In the genomic region with DNA sequence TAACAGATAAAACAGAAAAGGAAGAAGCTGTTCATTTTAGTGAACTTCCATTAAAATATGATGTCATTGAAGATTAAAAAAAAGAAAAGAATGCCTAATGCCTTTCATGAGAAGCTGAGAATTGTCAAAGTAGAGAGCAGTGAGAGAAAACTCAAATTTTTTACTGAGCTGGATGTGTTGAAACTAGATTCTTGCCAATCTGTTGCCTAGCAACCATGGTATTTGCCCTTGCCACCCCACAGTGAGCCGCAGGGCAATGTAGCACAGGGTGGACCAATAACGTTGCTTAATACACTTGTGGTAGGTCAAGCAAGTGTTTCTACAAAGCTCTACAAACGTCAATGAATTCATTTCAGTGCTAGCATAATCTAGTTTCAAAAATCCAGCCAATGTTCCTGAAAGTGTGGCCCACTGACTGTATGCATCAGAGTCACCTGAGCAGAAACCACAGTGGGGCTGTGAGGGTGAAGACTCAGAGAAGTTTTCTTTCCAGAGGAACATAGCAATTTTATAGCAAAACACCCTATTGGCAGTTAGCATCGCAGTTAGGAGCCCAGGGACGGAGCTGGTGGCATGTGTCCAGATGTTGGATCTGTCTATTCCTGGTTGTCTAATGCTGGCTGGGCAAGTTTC, we compare ENCODE assay signal across 8 cellular contexts.
A peak's percentile ranks its signal among the peaks of the same experiment; 100 is the strongest.
DNase-seq lines count a peak whose midpoint lies in the region; ATAC-seq and TF ChIP-seq lines count a peak whose summit lies in the region.

No MANE protein-coding gene starts in this region.

- peaks cover 11% of the 10 kb centered on the region for H3K36me3 ChIP-seq in effector memory CD4-positive, alpha-beta T cell (ENCODE audit: control insufficient read depth, insufficient read depth, low read length)
- H3K36me3 ChIP-seq in mucosa of descending colon (ENCODE audit: low read depth) (no peaks in the 10 kb centered on the region), Karpas-422 (ENCODE audit: insufficient read depth, low read length) (no peaks in the 10 kb centered on the region)

- no peak for TF ChIP-seq CTCF in mucosa of descending colon (IDR thresholded peaks at IDR 0.05)

- no peak overlapping the region for H3K27ac ChIP-seq in effector memory CD4-positive, alpha-beta T cell (ENCODE audit: insufficient read depth, low read length, poor library complexity, severe bottlenecking)
- no peak overlapping the region for H3K27ac ChIP-seq in Karpas-422 (ENCODE audit: low read length)

- intact Hi-C loops in mucosa of descending colon (cut with DNase I, micrococcal nuclease): no loop called here

- in situ Hi-C loops in ACHN (cut with HindIII; ENCODE audit: low pct_ligation_motif_present, low pct_unique_long_range_greater_than_20kb, low sequenced_read_pairs): no loop called here

- H3K27me3 ChIP-seq in effector memory CD4-positive, alpha-beta T cell (replicated peaks; ENCODE audit: control insufficient read depth, insufficient read depth, low read length, poor library complexity, severe bottlenecking): no peaks in the 10 kb centered on the region
- no peaks in the 10 kb centered on the region for H3K27me3 ChIP-seq in Karpas-422 (ENCODE audit: low read length)

- no peaks in the 10 kb centered on the region for H3K9me3 ChIP-seq in effector memory CD4-positive, alpha-beta T cell (ENCODE audit: control insufficient read depth, low read length)
- H3K9me3 ChIP-seq in mucosa of descending colon (no peaks in the 10 kb centered on the region), Karpas-422 (ENCODE audit: low read length) (no peaks in the 10 kb centered on the region)

- H2AFZ ChIP-seq in Karpas-422 (ENCODE audit: low read length): no peak overlapping the region

- H3K9me2 ChIP-seq in Karpas-422 (replicated peaks; ENCODE audit: insufficient read depth, low read length): no peaks in the 10 kb centered on the region

- peaks cover 12% of the 10 kb centered on the region for H3K4me1 ChIP-seq in effector memory CD4-positive, alpha-beta T cell (ENCODE audit: control insufficient read depth, insufficient read depth, low read length, poor library complexity, severe bottlenecking)
- H3K4me1 ChIP-seq in mucosa of descending colon (ENCODE audit: low read depth) (no peaks in the 10 kb centered on the region), Karpas-422 (ENCODE audit: low read length) (no peaks in the 10 kb centered on the region)

- H3K9ac ChIP-seq in Karpas-422 (ENCODE audit: low read length): no peak overlapping the region

- no peaks in the 10 kb centered on the region for H4K20me1 ChIP-seq in Karpas-422 (ENCODE audit: insufficient read depth, low read depth, low read length)

- no peaks in the 10 kb centered on the region for H3K79me2 ChIP-seq in Karpas-422 (ENCODE audit: low read length)

- peak; percentile 44 for DNase-seq in NOMO-1 treated with dmso at 0.1 percent for 144 hours (lab: John Stamatoyannopoulos, UW; ENCODE audit: unreplicated experiment)
- peak in 2 of 3 donors; percentile 6 to 15 for DNase-seq in effector memory CD4-positive, alpha-beta T cell
- DNase-seq in mucosa of descending colon: no peak
- no peak for DNase-seq in Karpas-422
- DNase-seq in ACHN: no peak

- H3K4me3 ChIP-seq in effector memory CD4-positive, alpha-beta T cell (ENCODE audit: insufficient read depth, low read depth, low read length, poor library complexity, severe bottlenecking): no peak overlapping the region
- H3K4me3 ChIP-seq in mucosa of descending colon: no peak overlapping the region
- H3K4me3 ChIP-seq in Karpas-422 (ENCODE audit: low read length): no peak overlapping the region

- ATAC-seq in GM18519 (IDR thresholded peaks at IDR 0.05; ENCODE audit: low FRiP score, unreplicated experiment) (peak; percentile 71), HG03064 (IDR thresholded peaks at IDR 0.05; ENCODE audit: low read depth, unreplicated experiment) (peak; percentile 89), mucosa of descending colon (peak; percentile 59), GM21526 (IDR thresholded peaks at IDR 0.05; ENCODE audit: low FRiP score, unreplicated experiment) (no peak)

- H3K4me2 ChIP-seq in Karpas-422 (ENCODE audit: low read depth, low read length, poor library complexity, severe bottlenecking): no peak overlapping the region

Comparison
In these comparisons a context has a peak if more than half of its experiments do, and no peak if none do; other contexts are left out.
1. DNase-seq: peak in NOMO-1 treated with dmso at 0.1 percent for 144 hours (single experiment) and effector memory CD4-positive, alpha-beta T cell (2 of 3); none in mucosa of descending colon (0 of 3), Karpas-422 (single experiment) and ACHN (single experiment).